In the genomic region with DNA sequence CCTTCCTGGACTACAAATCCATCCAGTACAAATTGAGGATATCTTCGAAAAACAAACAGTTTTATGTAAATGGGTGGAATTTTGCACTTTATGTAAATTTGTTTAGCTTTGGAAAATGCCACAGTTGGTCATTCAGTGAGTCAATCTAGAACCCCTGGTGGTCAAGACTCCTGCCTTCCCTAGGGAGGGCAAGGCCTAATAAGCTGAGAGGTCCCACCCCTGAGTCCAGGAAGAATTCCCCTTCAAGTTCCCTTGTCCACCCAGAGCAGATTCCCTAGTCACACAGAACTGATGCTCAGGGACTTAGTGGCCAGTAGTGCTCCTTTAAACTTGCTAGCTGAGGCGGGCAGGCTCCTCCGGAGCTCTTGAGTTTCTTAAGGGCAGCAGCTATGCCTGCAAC, we compare ENCODE assay signal across 9 cellular contexts.
"Had no signal": no experiment of that assay in that cellular context is flagged by ENCODE, and none has a peak within 500 bp of the region (broad histone marks: within the 10 kb centered on the region; RNA-seq: fewer than 3 reads in every experiment).

No MANE protein-coding gene starts in this region.

- H3K9me3 ChIP-seq: HAP-1 had no signal

- H3K9me3 Mint-ChIP-seq: HFFc6 had no signal

- H3K4me3 Mint-ChIP-seq: HFFc6 had no signal

- H3K27ac ChIP-seq: GM23248, KMS-11 had no signal

- DNase-seq: GM23248, GOT3, H7, HFFc6, IMR-90, KBM-7 had no signal

- ATAC-seq: HCT116 had no signal

- H3K27ac Mint-ChIP-seq: HFFc6 had no signal

- H3K9ac ChIP-seq: GM23248, KMS-11 had no signal

- H3K4me2 ChIP-seq: KMS-11 had no signal

- H3K36me3 ChIP-seq: HAP-1 had no signal

- H3K4me3 ChIP-seq: GM23248, HAP-1 had no signal

- H2AFZ ChIP-seq: GM23248 had no signal
